In the genomic region with DNA sequence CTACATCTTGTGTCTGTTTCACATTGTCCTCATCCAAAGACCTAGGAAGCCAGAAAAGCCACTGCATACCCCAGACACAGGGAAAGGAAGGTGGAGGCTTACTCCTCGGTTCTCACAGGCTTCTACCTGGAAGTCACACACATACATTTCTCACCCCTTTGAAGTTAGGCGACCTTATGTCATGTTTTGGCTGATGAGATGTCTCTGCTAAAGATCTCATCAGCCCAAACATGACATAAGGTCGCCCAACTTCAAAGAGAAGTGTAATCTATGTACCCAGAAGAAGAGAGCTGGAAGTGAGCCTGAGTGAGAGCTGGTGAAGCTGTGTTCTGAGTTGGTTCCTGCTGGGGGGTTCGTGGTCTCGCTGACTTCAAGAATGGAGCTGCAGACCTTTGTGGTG, we compare ENCODE assay signal across 24 cellular contexts. TPM values are rescaled to one million over a fixed set of nuclear protein-coding genes. Genes with fewer than 3 reads are reported as not detected.
DNase-seq lines count a peak whose midpoint lies in the region; ATAC-seq, FAIRE-seq and TF ChIP-seq lines count a peak whose summit lies in the region.
"Had no signal": no experiment of that assay in that cellular context is flagged by ENCODE, and none has a peak within 500 bp of the region (broad histone marks: within the 10 kb centered on the region; RNA-seq: fewer than 3 reads in every experiment).

No MANE protein-coding gene starts in this region.

- no TSS peak for BruUV-seq in HepG2 (replicated peaks; lab: Mats Ljungman, UMichigan)
- BruUV-seq in K562 (replicated peaks; lab: Mats Ljungman, UMichigan) = no TSS peak

- peak overlapping the region; percentile 43 for H3K4me2 ChIP-seq in HepG2 (ENCODE audit: low read depth, low read length)
- no peak overlapping the region for H3K4me2 ChIP-seq in K562 (ENCODE audit: insufficient read depth, low read length)
- H3K4me2 ChIP-seq: BLaER1 had no signal

- CTCF ChIA-PET in HepG2 (lab: Yijun Ruan, JAX; ENCODE audit: low intra/inter-chr PET ratio, low total read pairs) (no interaction called here), K562 (lab: Yijun Ruan, JAX; ENCODE audit: low intra/inter-chr PET ratio) (no interaction called here)

- POLR2A ChIA-PET in HepG2 (lab: Yijun Ruan, JAX) = no interaction called here
- POLR2A ChIA-PET in K562 (lab: Yijun Ruan, JAX) = interaction anchor here (0.8 to 1.3 kb wide), 2 partner anchors 8 to 10 kb away, joined by 4 to 5 read pairs; no protein-coding TSS in a partner anchor

- no peak overlapping the region for H3K4me3 ChIP-seq in HepG2 (replicated peaks in 1 of 3; ENCODE audit: insufficient read depth in 1 of 3, low read depth in 2 of 3, low read length in 3 of 3)
- no peak overlapping the region for H3K4me3 ChIP-seq in right lobe of liver
- no peak overlapping the region for H3K4me3 ChIP-seq in K562
- H3K4me3 ChIP-seq in heart left ventricle = no peak overlapping the region
- H3K4me3 ChIP-seq: BLaER1 had no signal

- H3K27ac ChIP-seq in HepG2 (ENCODE audit: extremely low read length, insufficient read depth, low read length) = peak overlapping the region; percentile 17
- no peak overlapping the region for H3K27ac ChIP-seq in right lobe of liver
- H3K27ac ChIP-seq in K562 (ENCODE audit: extremely low read depth, low read depth, low read length) = no peak overlapping the region
- no peak overlapping the region for H3K27ac ChIP-seq in heart left ventricle
- H3K27ac ChIP-seq: BLaER1 had no signal

- H2AFZ ChIP-seq in HepG2 (ENCODE audit: low read length) (no peak overlapping the region), K562 (ENCODE audit: low read depth, low read length) (no peak overlapping the region)

- intact Hi-C loops in HepG2 (cut with micrococcal nuclease; ENCODE audit: unreplicated experiment) = loop anchor here (5.0 to 10.0 kb wide), 2 partner anchors 47 to 90 kb away; partner anchors contain the start of gene SLC22A23
- intact Hi-C loops in right lobe of liver (cut with DNase I) = no loop called here
- intact Hi-C loops in K562 (cut with micrococcal nuclease) = no loop called here
- intact Hi-C loops in heart left ventricle (cut with DNase I) = no loop called here

- in situ Hi-C loops in HepG2 (cut with HindIII; ENCODE audit: extremely low pct_ligation_motif_present, low pct_unique_long_range_greater_than_20kb) (loop anchor here (5.0 kb wide), 1 partner anchor 92 kb away; no protein-coding TSS in a partner anchor), K562 (cut with MboI) (no loop called here)

- no peak for TF ChIP-seq CTCF in HepG2 (CRISPR knock-in tag; IDR thresholded peaks at IDR 0.05)
- TF ChIP-seq CTCF in right lobe of liver (IDR thresholded peaks at IDR 0.05) = no peak
- no peak for TF ChIP-seq CTCF in K562 (IDR thresholded peaks at IDR 0.05 in 2 of 3, conservative IDR thresholded peaks at IDR 0.05 in 1 of 3; ENCODE audit: insufficient read depth in 2 of 3, low read depth in 1 of 3, low read length in 3 of 3)
- no peak for TF ChIP-seq CTCF in heart left ventricle (IDR thresholded peaks at IDR 0.05)

- H3K9ac ChIP-seq in HepG2 (ENCODE audit: insufficient read depth, low read depth, low read length) = no peak overlapping the region
- no peak overlapping the region for H3K9ac ChIP-seq in K562 (ENCODE audit: insufficient read depth in 1 of 2, low read depth in 2 of 2, low read length in 2 of 2)
- H3K9ac ChIP-seq: BLaER1 had no signal

- TF ChIP-seq POLR2A in HepG2 (IDR thresholded peaks at IDR 0.05; ENCODE audit: insufficient read depth in 1 of 2, low read depth in 2 of 2, low read length in 2 of 2) (no peak), right lobe of liver (IDR thresholded peaks at IDR 0.05) (no peak), K562 (conservative IDR thresholded peaks at IDR 0.05) (no peak), heart left ventricle (IDR thresholded peaks at IDR 0.05) (no peak)

- TF ChIP-seq RAD21 in HepG2 (CRISPR knock-in tag; IDR thresholded peaks at IDR 0.05) (no peak), K562 (CRISPR knock-in tag; conservative IDR thresholded peaks at IDR 0.05 in 1 of 2, IDR thresholded peaks at IDR 0.05 in 1 of 2) (no peak)

- H3K36me3 ChIP-seq in HepG2 (replicated peaks in 1 of 2; ENCODE audit: control insufficient read depth in 1 of 2, insufficient read depth in 2 of 2, low read length in 2 of 2) (no peaks in the 10 kb centered on the region), right lobe of liver (no peaks in the 10 kb centered on the region), K562 (ENCODE audit: control insufficient read depth, insufficient read depth, low read length) (no peaks in the 10 kb centered on the region), heart left ventricle (no peaks in the 10 kb centered on the region)
- H3K36me3 ChIP-seq: BE2C, BLaER1 had no signal

- DNase-seq in HepG2 (ENCODE audit: low spot score) (peak; percentile 93), right lobe of liver (no peak), K562 (ENCODE audit: extremely low read depth in 1 of 4, low spot score in 3 of 4) (no peak), heart left ventricle (no peak)
- DNase-seq: 8988T; ACHN; BE2C; C1 segment of cervical spinal cord; Calu3; CD4-positive, alpha-beta memory T cell; CD4-positive, CD25-positive, alpha-beta regulatory T cell; CD8-positive, alpha-beta memory T cell; COR-L47; DMS79 treated with DMSO at 0.1 percent for 48 hours; GF-D8 had no signal

- TF ChIP-seq EP300 in HepG2 (IDR thresholded peaks at IDR 0.05; ENCODE audit: low read depth in 2 of 2, low read length in 2 of 2) = peak in 1 of 2 experiments; percentile 70; a peak in 2 of 4 replicates
- TF ChIP-seq EP300 in HepG2 (CRISPR knock-in tag; IDR thresholded peaks at IDR 0.05; ENCODE audit: borderline replicate concordance) = no peak; the same call in 1 of the 2 replicates
- no peak for TF ChIP-seq EP300 in K562 (IDR thresholded peaks at IDR 0.05; ENCODE audit: low read length)

- H3K27me3 ChIP-seq in HepG2 (ENCODE audit: control insufficient read depth in 1 of 2, insufficient read depth in 2 of 2, low read length in 2 of 2) (no peaks in the 10 kb centered on the region), right lobe of liver (no peaks in the 10 kb centered on the region), K562 (ENCODE audit: control insufficient read depth in 2 of 2, insufficient read depth in 2 of 2, low read length in 2 of 2) (peaks cover 30% of the 10 kb centered on the region in 2 experiments), heart left ventricle (no peaks in the 10 kb centered on the region)
- H3K27me3 ChIP-seq: BE2C, BLaER1 had no signal

- H3K9me1 ChIP-seq in K562 (ENCODE audit: control insufficient read depth, insufficient read depth, low read length) = no peaks in the 10 kb centered on the region

- peak; percentile 59 for FAIRE-seq in HepG2 (lab: Jason Lieb, UNC)
- peak; percentile 19 for FAIRE-seq in K562 (lab: Jason Lieb, UNC)
- FAIRE-seq: A204.1, D721Med, G401.6, GM12891, GM19239 had no signal

- H4K20me1 ChIP-seq in HepG2 (ENCODE audit: insufficient read depth, low read length) = no peaks in the 10 kb centered on the region
- H4K20me1 ChIP-seq in K562 (replicated peaks; ENCODE audit: control insufficient read depth, insufficient read depth, low read length) = no peaks in the 10 kb centered on the region
- H4K20me1 ChIP-seq: BLaER1 had no signal

- H3K4me1 ChIP-seq in HepG2 (ENCODE audit: insufficient read depth, low read length) = peaks cover 87% of the 10 kb centered on the region
- H3K4me1 ChIP-seq in right lobe of liver = no peaks in the 10 kb centered on the region
- H3K4me1 ChIP-seq in K562 (replicated peaks in 1 of 2; ENCODE audit: control insufficient read depth in 2 of 2, insufficient read depth in 2 of 2, low read length in 2 of 2) = no peaks in the 10 kb centered on the region
- peaks cover 0 to 25% (median 0%) of the 10 kb centered on the region in 12 donors for H3K4me1 ChIP-seq in heart left ventricle
- H3K4me1 ChIP-seq: BE2C, BLaER1 had no signal

- no peaks in the 10 kb centered on the region for H3K9me3 ChIP-seq in HepG2 (ENCODE audit: low read length)
- no peaks in the 10 kb centered on the region for H3K9me3 ChIP-seq in right lobe of liver
- H3K9me3 ChIP-seq in K562 (replicated peaks; ENCODE audit: control insufficient read depth, insufficient read depth, low read depth, low read length) = no peaks in the 10 kb centered on the region
- H3K9me3 ChIP-seq in heart left ventricle = no peaks in the 10 kb centered on the region
- H3K9me3 ChIP-seq: BE2C had no signal

- ATAC-seq in HepG2 = peak; percentile 63
- ATAC-seq in right lobe of liver = no peak
- ATAC-seq in K562 = no peak
- no peak for ATAC-seq in esophagus mucosa
- ATAC-seq in heart left ventricle = no peak

- WGBS in HepG2 (ENCODE audit: low lambda C conversion rate) = 2% methylated on average over 5 of the region's 5 CpGs
- WGBS in right lobe of liver (ENCODE audit: insufficient coverage, low coverage, low lambda C conversion rate, missing lambda C conversion rate) = 39% methylated on average over 5 of the region's 5 CpGs
- WGBS in K562 (ENCODE audit: insufficient coverage, low coverage, missing lambda C conversion rate) = 0% methylated on average over 5 of the region's 5 CpGs
- 68 to 85% (median 75%) methylated on average over 5 of the region's 5 CpGs for WGBS in heart left ventricle, 4 donors

- H3K79me2 ChIP-seq in HepG2 (ENCODE audit: insufficient read depth, low read length) (no peaks in the 10 kb centered on the region), K562 (ENCODE audit: control insufficient read depth, insufficient read depth, low read length) (no peaks in the 10 kb centered on the region)

RNA-seq across cellular contexts. Expression of gene SLC22A23, which starts 47.5 kb away (rescaled TPM):
- total RNA-seq in HepG2 (2016; rRNA removed; fragmentation: Illumina TruSeq; extraction: Trizol) (14.4 and 17.5 TPM in 2 replicates), right lobe of liver (10 to 100 TPM; 11.7 to 27.6 (median 16.3) TPM), K562 (2014; rRNA removed) (4.0 TPM in 2 replicates), K562 (2014; rRNA removed; fragmentation: Illumina TruSeq; extraction: Trizol) (1.6 and 1.9 TPM in 2 replicates), K562 (2015; rRNA removed; fragmentation: Illumina TruSeq; extraction: Trizol) (1.1 and 1.2 TPM in 2 replicates), K562 (2021) (7.3 and 8.7 TPM in 2 replicates), esophagus mucosa (36.3 TPM), heart left ventricle (10 to 100 TPM in 1 of 9 donors, 1 to 10 TPM in 8; 4.4 to 12.4 (median 5.2) TPM)
- 5.9 and 6.8 TPM in 2 replicates for total RNA-seq in HepG2 (2016; cell fraction: cytosol; rRNA removed; fragmentation: Illumina TruSeq; extraction: Trizol; ENCODE audit: low read depth)
- 11.7 and 17.5 TPM in 2 replicates for total RNA-seq in HepG2 (2016; cell fraction: insoluble cytoplasmic fraction; rRNA removed; fragmentation: Illumina TruSeq; extraction: Trizol)
- 9.8 and 11.5 TPM in 2 replicates for total RNA-seq in HepG2 (2016; cell fraction: membrane; rRNA removed; fragmentation: Illumina TruSeq; extraction: Trizol)
- 33.2 and 38.2 TPM in 2 replicates for total RNA-seq in HepG2 (2016; cell fraction: nucleus; rRNA removed; fragmentation: Illumina TruSeq; extraction: Trizol)
- polyA plus RNA-seq in HepG2 (2011; rRNA removed) (11.8 and 17.3 TPM in 2 replicates), K562 (2011; rRNA removed) (2.1 and 3.2 TPM in 2 replicates), K562 (2014; fragmentation: Illumina TruSeq; extraction: Trizol) (4.1 and 5.4 TPM in 2 replicates), K562 (2014; fragmentation: Nextera tagmentation; extraction: Ambion mirVana) (under 1 TPM; 0.30 to 0.32 TPM), K562 (2014; rRNA removed) (2.5 and 4.7 TPM in 2 replicates), heart left ventricle (1 to 10 TPM; 2.9 to 3.7 TPM)
- polyA plus RNA-seq in HepG2 (2011; cell fraction: cytosol; rRNA removed) = 15.4 and 19.5 TPM in 2 replicates
- polyA plus RNA-seq in HepG2 (2011; cell fraction: nucleus; rRNA removed) = 54.1 and 61.7 TPM in 2 replicates
- 25.2 and 36.8 TPM in 2 replicates for polyA plus RNA-seq in HepG2 (2012)
- 2.0 and 2.2 TPM in 2 replicates for polyA plus RNA-seq in HepG2 (2016; cell fraction: cytosol; fragmentation: Illumina TruSeq; extraction: Trizol; ENCODE audit: low read depth)
- polyA plus RNA-seq in HepG2 (2016; cell fraction: insoluble cytoplasmic fraction; fragmentation: Illumina TruSeq; extraction: Trizol; ENCODE audit: low read depth) = 12.7 and 15.3 TPM in 2 replicates
- 5.3 and 6.1 TPM in 2 replicates for polyA plus RNA-seq in HepG2 (2016; cell fraction: membrane; fragmentation: Illumina TruSeq; extraction: Trizol; ENCODE audit: low read depth)
- polyA plus RNA-seq in HepG2 (2016; cell fraction: nucleus; fragmentation: Illumina TruSeq; extraction: Trizol; ENCODE audit: insufficient read depth, low read depth) = 42.3 and 52.5 TPM in 2 replicates
- polyA minus RNA-seq in HepG2 (2011; rRNA and poly(A)+ RNA removed; ENCODE audit: low replicate concordance) = 1.4 and 75.8 TPM in 2 replicates
- 30.2 and 44.5 TPM in 2 replicates for polyA minus RNA-seq in HepG2 (2011; cell fraction: cytosol; rRNA and poly(A)+ RNA removed)
- 77.3 and 90.4 TPM in 2 replicates for polyA minus RNA-seq in HepG2 (2011; cell fraction: nucleus; rRNA and poly(A)+ RNA removed)
- total RNA-seq in K562 (2011; cell fraction: chromatin; rRNA removed; ENCODE audit: low replicate concordance) = 37.5 and 58.5 TPM in 2 replicates
- 38.7 and 44.9 TPM in 2 replicates for total RNA-seq in K562 (2011; cell fraction: nucleolus; rRNA removed)
- total RNA-seq in K562 (2011; cell fraction: nucleoplasm; rRNA removed) = 41.6 and 49.3 TPM in 2 replicates
- 3.3 and 3.5 TPM in 2 replicates for polyA plus RNA-seq in K562 (2011; cell fraction: cytosol; rRNA removed)
- polyA plus RNA-seq in K562 (2011; cell fraction: nucleus; rRNA removed) = 7.3 and 12.9 TPM in 2 replicates
- polyA plus RNA-seq in K562 (2012) = 3.6 and 8.0 TPM in 2 replicates
- polyA minus RNA-seq in K562 (2011; rRNA and poly(A)+ RNA removed) = 6.7 and 10.2 TPM in 2 replicates
- polyA minus RNA-seq in K562 (2011; cell fraction: cytosol; rRNA and poly(A)+ RNA removed) = 5.6 and 7.4 TPM in 2 replicates
- polyA minus RNA-seq in K562 (2011; cell fraction: nucleus; rRNA and poly(A)+ RNA removed) = 13.2 and 15.6 TPM in 2 replicates
- polyA plus RNA-seq: AG04450, CD14-positive monocyte had no signal

Comparison
In these comparisons a context has a peak if more than half of its experiments do, and no peak if none do; other contexts are left out.
1. Of the 241 proteins assayed by ChIP-seq in both HepG2 and K562: peak only in HepG2: BCL6, CEBPG, ETV5, FOXA3, FOXK1, GATAD2A and 13 more; only in K562: none; in both: none; in neither: 217; mixed calls (peak in some experiments, not most) for 5.